10 cellular contexts compared by ENCODE assay signal in genomic region chr3:73945553-73945952, GRCh38.
"Had no signal": no experiment of that assay in that cellular context is flagged by ENCODE, and none has a peak within 500 bp of the region (broad histone marks: within the 10 kb centered on the region; RNA-seq: fewer than 3 reads in every experiment).

No MANE protein-coding gene starts in this region.

- H2AFZ ChIP-seq: GM23248 had no signal

- DNase-seq: GM23248, GOT3, H9, HCEC 1CT, IMR-90, Karpas-422, KBM-7 had no signal

- H3K4me3 ChIP-seq: GM23248 had no signal

- FAIRE-seq: H54, HTR-8/SVneo had no signal

- H3K9ac ChIP-seq: GM23248, KMS-11 had no signal

- H3K27ac ChIP-seq: GM23248, KMS-11 had no signal

- H3K4me2 ChIP-seq: KMS-11 had no signal
